2 cellular contexts compared by ENCODE assay signal in the genomic region with DNA sequence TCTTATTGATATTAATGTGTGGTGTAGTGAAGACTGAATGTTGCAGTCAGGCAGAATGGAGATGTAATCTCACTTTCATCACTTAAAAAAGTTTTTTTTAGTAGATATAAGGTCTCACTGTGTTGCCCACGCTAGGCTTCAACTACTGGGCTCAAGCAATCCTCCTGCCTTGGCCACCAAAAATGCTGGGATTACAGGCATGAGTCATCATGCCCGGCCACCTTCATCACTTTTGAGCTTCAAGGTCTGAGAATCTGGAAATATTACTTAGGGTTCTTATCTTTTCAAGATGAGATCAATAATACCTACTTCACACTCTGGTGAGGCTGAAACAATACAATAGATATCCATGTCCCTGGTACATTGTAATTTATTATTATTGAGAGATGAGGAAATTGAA.
TF ChIP-seq lines count a peak whose summit lies in the region.

No MANE protein-coding gene starts in this region.

TF ChIP-seq in HCT116, 20 proteins besides CTCF, POLR2A, EP300 and RAD21 (continued from another document):
- TF ChIP-seq, protein P1, sequence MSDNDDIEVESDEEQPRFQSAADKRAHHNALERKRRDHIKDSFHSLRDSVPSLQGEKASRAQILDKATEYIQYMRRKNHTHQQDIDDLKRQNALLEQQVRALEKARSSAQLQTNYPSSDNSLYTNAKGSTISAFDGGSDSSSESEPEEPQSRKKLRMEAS (IDR thresholded peaks at IDR 0.05), result no peak
- TF ChIP-seq CBX3 (IDR thresholded peaks at IDR 0.05; ENCODE audit: low read depth) (0 out of 2 replicates have a peak, but pooled peaks have one; percentile 21), EZH2 (IDR thresholded peaks at IDR 0.05) (no peak), ZFX (IDR thresholded peaks at IDR 0.05) (no peak), SIN3A (IDR thresholded peaks at IDR 0.05; ENCODE audit: low read depth) (no peak), CEBPB (IDR thresholded peaks at IDR 0.05; ENCODE audit: low read depth) (no peak), JUND (IDR thresholded peaks at IDR 0.05) (peak; percentile 35), SP1 (IDR thresholded peaks at IDR 0.05; ENCODE audit: low read depth) (no peak), FOSL1 (IDR thresholded peaks at IDR 0.05; ENCODE audit: low read depth) (peak; percentile 35; the same call in 1 of the 2 replicates), POLR2AphosphoS5 (IDR thresholded peaks at IDR 0.05; ENCODE audit: low read depth, low read length) (no peak), EGR1 (IDR thresholded peaks at IDR 0.05; ENCODE audit: low read depth) (no peak)
- TF ChIP-seq, protein P2, sequence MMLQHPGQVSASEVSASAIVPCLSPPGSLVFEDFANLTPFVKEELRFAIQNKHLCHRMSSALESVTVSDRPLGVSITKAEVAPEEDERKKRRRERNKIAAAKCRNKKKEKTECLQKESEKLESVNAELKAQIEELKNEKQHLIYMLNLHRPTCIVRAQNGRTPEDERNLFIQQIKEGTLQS (IDR thresholded peaks at IDR 0.05), result no peak
- TF ChIP-seq, protein P3, sequence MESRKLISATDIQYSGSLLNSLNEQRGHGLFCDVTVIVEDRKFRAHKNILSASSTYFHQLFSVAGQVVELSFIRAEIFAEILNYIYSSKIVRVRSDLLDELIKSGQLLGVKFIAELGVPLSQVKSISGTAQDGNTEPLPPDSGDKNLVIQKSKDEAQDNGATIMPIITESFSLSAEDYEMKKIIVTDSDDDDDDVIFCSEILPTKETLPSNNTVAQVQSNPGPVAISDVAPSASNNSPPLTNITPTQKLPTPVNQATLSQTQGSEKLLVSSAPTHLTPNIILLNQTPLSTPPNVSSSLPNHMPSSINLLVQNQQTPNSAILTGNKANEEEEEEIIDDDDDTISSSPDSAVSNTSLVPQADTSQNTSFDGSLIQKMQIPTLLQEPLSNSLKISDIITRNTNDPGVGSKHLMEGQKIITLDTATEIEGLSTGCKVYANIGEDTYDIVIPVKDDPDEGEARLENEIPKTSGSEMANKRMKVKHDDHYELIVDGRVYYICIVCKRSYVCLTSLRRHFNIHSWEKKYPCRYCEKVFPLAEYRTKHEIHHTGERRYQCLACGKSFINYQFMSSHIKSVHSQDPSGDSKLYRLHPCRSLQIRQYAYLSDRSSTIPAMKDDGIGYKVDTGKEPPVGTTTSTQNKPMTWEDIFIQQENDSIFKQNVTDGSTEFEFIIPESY (IDR thresholded peaks at IDR 0.05; ENCODE audit: extremely low read depth, insufficient replicate concordance, low read length), result no peak
- TF ChIP-seq, protein P4, sequence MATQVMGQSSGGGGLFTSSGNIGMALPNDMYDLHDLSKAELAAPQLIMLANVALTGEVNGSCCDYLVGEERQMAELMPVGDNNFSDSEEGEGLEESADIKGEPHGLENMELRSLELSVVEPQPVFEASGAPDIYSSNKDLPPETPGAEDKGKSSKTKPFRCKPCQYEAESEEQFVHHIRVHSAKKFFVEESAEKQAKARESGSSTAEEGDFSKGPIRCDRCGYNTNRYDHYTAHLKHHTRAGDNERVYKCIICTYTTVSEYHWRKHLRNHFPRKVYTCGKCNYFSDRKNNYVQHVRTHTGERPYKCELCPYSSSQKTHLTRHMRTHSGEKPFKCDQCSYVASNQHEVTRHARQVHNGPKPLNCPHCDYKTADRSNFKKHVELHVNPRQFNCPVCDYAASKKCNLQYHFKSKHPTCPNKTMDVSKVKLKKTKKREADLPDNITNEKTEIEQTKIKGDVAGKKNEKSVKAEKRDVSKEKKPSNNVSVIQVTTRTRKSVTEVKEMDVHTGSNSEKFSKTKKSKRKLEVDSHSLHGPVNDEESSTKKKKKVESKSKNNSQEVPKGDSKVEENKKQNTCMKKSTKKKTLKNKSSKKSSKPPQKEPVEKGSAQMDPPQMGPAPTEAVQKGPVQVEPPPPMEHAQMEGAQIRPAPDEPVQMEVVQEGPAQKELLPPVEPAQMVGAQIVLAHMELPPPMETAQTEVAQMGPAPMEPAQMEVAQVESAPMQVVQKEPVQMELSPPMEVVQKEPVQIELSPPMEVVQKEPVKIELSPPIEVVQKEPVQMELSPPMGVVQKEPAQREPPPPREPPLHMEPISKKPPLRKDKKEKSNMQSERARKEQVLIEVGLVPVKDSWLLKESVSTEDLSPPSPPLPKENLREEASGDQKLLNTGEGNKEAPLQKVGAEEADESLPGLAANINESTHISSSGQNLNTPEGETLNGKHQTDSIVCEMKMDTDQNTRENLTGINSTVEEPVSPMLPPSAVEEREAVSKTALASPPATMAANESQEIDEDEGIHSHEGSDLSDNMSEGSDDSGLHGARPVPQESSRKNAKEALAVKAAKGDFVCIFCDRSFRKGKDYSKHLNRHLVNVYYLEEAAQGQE (IDR thresholded peaks at IDR 0.05; ENCODE audit: low read depth), result no peak

TF ChIP-seq in SK-N-SH treated with all-trans-retinoic acid at 6 μM for 48 hours, 23 proteins besides CTCF, POLR2A, EP300 and RAD21:
- TF ChIP-seq, protein P5, sequence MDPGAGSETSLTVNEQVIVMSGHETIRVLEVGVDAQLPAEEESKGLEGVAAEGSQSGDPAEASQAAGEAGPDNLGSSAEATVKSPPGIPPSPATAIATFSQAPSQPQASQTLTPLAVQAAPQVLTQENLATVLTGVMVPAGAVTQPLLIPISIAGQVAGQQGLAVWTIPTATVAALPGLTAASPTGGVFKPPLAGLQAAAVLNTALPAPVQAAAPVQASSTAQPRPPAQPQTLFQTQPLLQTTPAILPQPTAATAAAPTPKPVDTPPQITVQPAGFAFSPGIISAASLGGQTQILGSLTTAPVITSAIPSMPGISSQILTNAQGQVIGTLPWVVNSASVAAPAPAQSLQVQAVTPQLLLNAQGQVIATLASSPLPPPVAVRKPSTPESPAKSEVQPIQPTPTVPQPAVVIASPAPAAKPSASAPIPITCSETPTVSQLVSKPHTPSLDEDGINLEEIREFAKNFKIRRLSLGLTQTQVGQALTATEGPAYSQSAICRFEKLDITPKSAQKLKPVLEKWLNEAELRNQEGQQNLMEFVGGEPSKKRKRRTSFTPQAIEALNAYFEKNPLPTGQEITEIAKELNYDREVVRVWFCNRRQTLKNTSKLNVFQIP (CRISPR knock-in tag; IDR thresholded peaks at IDR 0.05; ENCODE audit: borderline replicate concordance, low read depth), result no peak
- no peak for TF ChIP-seq GLIS3 (CRISPR knock-in tag; IDR thresholded peaks at IDR 0.05)
- TF ChIP-seq PPARA (CRISPR knock-in tag; IDR thresholded peaks at IDR 0.05; ENCODE audit: borderline replicate concordance), result no peak
- TF ChIP-seq, protein P6, sequence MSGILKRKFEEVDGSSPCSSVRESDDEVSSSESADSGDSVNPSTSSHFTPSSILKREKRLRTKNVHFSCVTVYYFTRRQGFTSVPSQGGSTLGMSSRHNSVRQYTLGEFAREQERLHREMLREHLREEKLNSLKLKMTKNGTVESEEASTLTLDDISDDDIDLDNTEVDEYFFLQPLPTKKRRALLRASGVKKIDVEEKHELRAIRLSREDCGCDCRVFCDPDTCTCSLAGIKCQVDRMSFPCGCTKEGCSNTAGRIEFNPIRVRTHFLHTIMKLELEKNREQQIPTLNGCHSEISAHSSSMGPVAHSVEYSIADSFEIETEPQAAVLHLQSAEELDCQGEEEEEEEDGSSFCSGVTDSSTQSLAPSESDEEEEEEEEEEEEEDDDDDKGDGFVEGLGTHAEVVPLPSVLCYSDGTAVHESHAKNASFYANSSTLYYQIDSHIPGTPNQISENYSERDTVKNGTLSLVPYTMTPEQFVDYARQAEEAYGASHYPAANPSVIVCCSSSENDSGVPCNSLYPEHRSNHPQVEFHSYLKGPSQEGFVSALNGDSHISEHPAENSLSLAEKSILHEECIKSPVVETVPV (CRISPR knock-in tag; IDR thresholded peaks at IDR 0.05), result no peak
- TF ChIP-seq ZFP30 (CRISPR knock-in tag; IDR thresholded peaks at IDR 0.05), result no peak
- TF ChIP-seq, protein P7, sequence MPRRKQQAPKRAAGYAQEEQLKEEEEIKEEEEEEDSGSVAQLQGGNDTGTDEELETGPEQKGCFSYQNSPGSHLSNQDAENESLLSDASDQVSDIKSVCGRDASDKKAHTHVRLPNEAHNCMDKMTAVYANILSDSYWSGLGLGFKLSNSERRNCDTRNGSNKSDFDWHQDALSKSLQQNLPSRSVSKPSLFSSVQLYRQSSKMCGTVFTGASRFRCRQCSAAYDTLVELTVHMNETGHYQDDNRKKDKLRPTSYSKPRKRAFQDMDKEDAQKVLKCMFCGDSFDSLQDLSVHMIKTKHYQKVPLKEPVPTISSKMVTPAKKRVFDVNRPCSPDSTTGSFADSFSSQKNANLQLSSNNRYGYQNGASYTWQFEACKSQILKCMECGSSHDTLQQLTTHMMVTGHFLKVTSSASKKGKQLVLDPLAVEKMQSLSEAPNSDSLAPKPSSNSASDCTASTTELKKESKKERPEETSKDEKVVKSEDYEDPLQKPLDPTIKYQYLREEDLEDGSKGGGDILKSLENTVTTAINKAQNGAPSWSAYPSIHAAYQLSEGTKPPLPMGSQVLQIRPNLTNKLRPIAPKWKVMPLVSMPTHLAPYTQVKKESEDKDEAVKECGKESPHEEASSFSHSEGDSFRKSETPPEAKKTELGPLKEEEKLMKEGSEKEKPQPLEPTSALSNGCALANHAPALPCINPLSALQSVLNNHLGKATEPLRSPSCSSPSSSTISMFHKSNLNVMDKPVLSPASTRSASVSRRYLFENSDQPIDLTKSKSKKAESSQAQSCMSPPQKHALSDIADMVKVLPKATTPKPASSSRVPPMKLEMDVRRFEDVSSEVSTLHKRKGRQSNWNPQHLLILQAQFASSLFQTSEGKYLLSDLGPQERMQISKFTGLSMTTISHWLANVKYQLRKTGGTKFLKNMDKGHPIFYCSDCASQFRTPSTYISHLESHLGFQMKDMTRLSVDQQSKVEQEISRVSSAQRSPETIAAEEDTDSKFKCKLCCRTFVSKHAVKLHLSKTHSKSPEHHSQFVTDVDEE (CRISPR knock-in tag; IDR thresholded peaks at IDR 0.05), result no peak
- no peak; the same call in 1 of the 2 replicates for TF ChIP-seq ZC3H10 (CRISPR knock-in tag; IDR thresholded peaks at IDR 0.05)
- TF ChIP-seq ZFP3 (CRISPR knock-in tag; IDR thresholded peaks at IDR 0.05), result no peak
- TF ChIP-seq, protein P8, sequence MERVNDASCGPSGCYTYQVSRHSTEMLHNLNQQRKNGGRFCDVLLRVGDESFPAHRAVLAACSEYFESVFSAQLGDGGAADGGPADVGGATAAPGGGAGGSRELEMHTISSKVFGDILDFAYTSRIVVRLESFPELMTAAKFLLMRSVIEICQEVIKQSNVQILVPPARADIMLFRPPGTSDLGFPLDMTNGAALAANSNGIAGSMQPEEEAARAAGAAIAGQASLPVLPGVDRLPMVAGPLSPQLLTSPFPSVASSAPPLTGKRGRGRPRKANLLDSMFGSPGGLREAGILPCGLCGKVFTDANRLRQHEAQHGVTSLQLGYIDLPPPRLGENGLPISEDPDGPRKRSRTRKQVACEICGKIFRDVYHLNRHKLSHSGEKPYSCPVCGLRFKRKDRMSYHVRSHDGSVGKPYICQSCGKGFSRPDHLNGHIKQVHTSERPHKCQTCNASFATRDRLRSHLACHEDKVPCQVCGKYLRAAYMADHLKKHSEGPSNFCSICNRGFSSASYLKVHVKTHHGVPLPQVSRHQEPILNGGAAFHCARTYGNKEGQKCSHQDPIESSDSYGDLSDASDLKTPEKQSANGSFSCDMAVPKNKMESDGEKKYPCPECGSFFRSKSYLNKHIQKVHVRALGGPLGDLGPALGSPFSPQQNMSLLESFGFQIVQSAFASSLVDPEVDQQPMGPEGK (CRISPR knock-in tag; IDR thresholded peaks at IDR 0.05; ENCODE audit: borderline replicate concordance), result no peak
- no peak for TF ChIP-seq OSR1 (CRISPR knock-in tag; IDR thresholded peaks at IDR 0.05)
- TF ChIP-seq TCF4 (CRISPR knock-in tag; IDR thresholded peaks at IDR 0.05; ENCODE audit: borderline replicate concordance), result no peak
- no peak for TF ChIP-seq RARB (CRISPR knock-in tag; IDR thresholded peaks at IDR 0.05)
- TF ChIP-seq SNAI2 (CRISPR knock-in tag; IDR thresholded peaks at IDR 0.05), result no peak
- no peak for TF ChIP-seq TOX (CRISPR knock-in tag; IDR thresholded peaks at IDR 0.05; ENCODE audit: borderline replicate concordance)
- TF ChIP-seq ISL1 (CRISPR knock-in tag; IDR thresholded peaks at IDR 0.05), result no peak
